8 cellular contexts compared by ENCODE assay signal in the genomic region with DNA sequence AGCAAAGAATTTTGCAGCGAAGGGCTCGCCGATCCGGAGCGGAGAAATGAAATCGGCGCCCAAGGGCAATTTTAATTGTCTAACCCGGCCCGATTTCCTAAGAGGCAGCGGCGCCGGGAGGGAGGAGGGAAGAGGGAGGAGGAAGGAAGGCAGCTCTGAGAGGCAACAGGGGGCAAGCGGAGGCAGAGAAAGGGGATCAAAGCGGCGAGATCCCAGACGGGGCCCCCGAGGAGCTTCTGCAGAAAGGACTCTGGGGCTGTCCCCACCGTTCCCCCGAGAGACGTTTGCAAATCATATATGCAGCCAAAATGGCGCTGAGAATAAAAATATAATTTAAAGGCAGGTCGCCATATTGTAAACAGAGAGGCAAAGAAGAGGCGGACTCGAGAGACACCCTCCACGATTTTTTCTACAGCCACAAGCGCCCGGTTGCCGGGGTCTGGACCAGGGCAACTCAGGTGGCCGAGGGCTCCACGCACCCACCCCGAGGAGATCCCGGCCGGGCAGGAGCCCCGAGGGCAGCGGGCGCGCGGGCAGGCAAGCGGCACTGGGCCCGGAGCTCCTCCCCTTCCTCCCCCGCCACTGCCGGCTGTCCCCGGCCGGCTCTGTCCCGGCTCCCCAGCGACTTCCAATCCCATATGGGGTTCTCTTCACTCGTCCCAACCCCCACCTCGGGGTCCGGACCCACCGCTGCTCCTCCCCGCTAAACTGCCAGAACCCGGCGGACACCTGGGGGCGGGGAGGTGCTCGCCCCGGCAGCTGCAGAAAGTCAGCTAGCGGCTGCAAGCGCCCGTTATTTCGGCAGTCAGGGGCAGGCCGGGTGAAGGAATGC. TPM values are rescaled to one million over a fixed set of nuclear protein-coding genes. Genes with fewer than 3 reads are reported as not detected.
DNase-seq lines count a peak whose midpoint lies in the region; ATAC-seq and TF ChIP-seq lines count a peak whose summit lies in the region.

No MANE protein-coding gene starts in this region.

- POLR2A ChIA-PET in activated CD8-positive, alpha-beta T cell treated with anti-CD3 and anti-CD28 coated beads, Interleukin-2, amount 10 ng/mL, durations not matched to agents 7 days and 5 days (lab: Charles Lee) = interaction anchor here (0.8 to 3.8 kb wide), 14 partner anchors 10 to 345 kb away, joined by 3 to 38 read pairs (median 4); partner anchors contain the start of genes BLTP2, FLOT2, NEK8 and NUFIP2

- DNase-seq in NCI-H510A treated with DMSO at 0.1 percent for 48 hours (lab: John Stamatoyannopoulos, UW) (peak; percentile 85), kidney glomerular epithelial cell (lab: John Stamatoyannopoulos, UW) (no peak)
- DNase-seq in activated CD8-positive, alpha-beta T cell treated with anti-CD3 and anti-CD28 coated beads, Interleukin-2, amount 10 ng/mL, durations not matched to agents 7 days and 5 days = peak; percentile 55
- peak; percentile 28 for DNase-seq in stimulated activated CD8-positive, alpha-beta memory T cell treated with anti-CD3 and anti-CD28 coated beads, Interleukin-15, amount 100 ng/mL, for 24 hours (ENCODE audit: low read depth)

- H3K27ac Mint-ChIP-seq in activated CD8-positive, alpha-beta T cell treated with anti-CD3 and anti-CD28 coated beads, Interleukin-2, amount 10 ng/mL, durations not matched to agents 7 days and 5 days = peak overlapping the region; percentile 95

- no peaks in the 10 kb centered on the region for H3K27me3 Mint-ChIP-seq in activated CD8-positive, alpha-beta T cell treated with anti-CD3 and anti-CD28 coated beads, Interleukin-2, amount 10 ng/mL, durations not matched to agents 7 days and 5 days (ENCODE audit: low read depth)

- WGBS in mesodermal cell (ENCODE audit: insufficient coverage in 2 of 2), 2 experiments = 0% methylated on average over 39 to 51 of the region's 61 CpGs

- no peaks in the 10 kb centered on the region for H3K9me3 ChIP-seq in endocrine pancreas (ENCODE audit: control insufficient read depth, low read length)
- H3K9me3 ChIP-seq in mesodermal cell (ENCODE audit: control insufficient read depth, low read length) = no peaks in the 10 kb centered on the region

- H3K9me3 Mint-ChIP-seq in activated CD8-positive, alpha-beta T cell treated with anti-CD3 and anti-CD28 coated beads, Interleukin-2, amount 10 ng/mL, durations not matched to agents 7 days and 5 days (ENCODE audit: insufficient read depth) = no peaks in the 10 kb centered on the region

- peak overlapping the region; percentile 76 for H3K27ac ChIP-seq in mesodermal cell (ENCODE audit: low read depth, low read length, severe bottlenecking)

- H3K36me3 ChIP-seq in endocrine pancreas (ENCODE audit: control insufficient read depth, insufficient read depth, low read length) = no peaks in the 10 kb centered on the region
- H3K36me3 ChIP-seq in mesodermal cell (ENCODE audit: control insufficient read depth, insufficient read depth, low read length) = peaks cover 39% of the 10 kb centered on the region

- TF ChIP-seq POLR2A in GM18526 (IDR thresholded peaks at IDR 0.05; ENCODE audit: extremely low read depth, insufficient read length) = peak; percentile 21

- no peak for ATAC-seq in activated CD8-positive, alpha-beta T cell treated with anti-CD3 and anti-CD28 coated beads, Interleukin-2, amount 10 ng/mL, durations not matched to agents 7 days and 5 days
- no peak for ATAC-seq in GM19351 (IDR thresholded peaks at IDR 0.05; ENCODE audit: unreplicated experiment)

- H3K4me3 ChIP-seq in endocrine pancreas (ENCODE audit: control insufficient read depth, insufficient read depth, low read length) = peak overlapping the region; percentile 82
- H3K4me3 ChIP-seq in mesodermal cell (ENCODE audit: extremely low read depth, insufficient read depth, low read length, poor library complexity, severe bottlenecking) = peak overlapping the region; percentile 84

- peaks cover 14% of the 10 kb centered on the region for H3K4me1 ChIP-seq in endocrine pancreas (ENCODE audit: control insufficient read depth, insufficient read depth, low read length)
- peaks cover 14% of the 10 kb centered on the region for H3K4me1 ChIP-seq in mesodermal cell (ENCODE audit: control insufficient read depth, insufficient read depth, low read length, poor library complexity, severe bottlenecking)

- peaks cover 38% of the 10 kb centered on the region for H3K4me1 Mint-ChIP-seq in activated CD8-positive, alpha-beta T cell treated with anti-CD3 and anti-CD28 coated beads, Interleukin-2, amount 10 ng/mL, durations not matched to agents 7 days and 5 days (ENCODE audit: low read depth)

- no peaks in the 10 kb centered on the region for H3K27me3 ChIP-seq in endocrine pancreas (ENCODE audit: control insufficient read depth, insufficient read depth, low read length)

- CTCF ChIA-PET in activated CD8-positive, alpha-beta T cell treated with anti-CD3 and anti-CD28 coated beads, Interleukin-2, amount 10 ng/mL, durations not matched to agents 7 days and 5 days (lab: Charles Lee) = interaction anchor here (0.8 to 6.3 kb wide), 26 partner anchors 12 to 305 kb away, joined by 3 to 47 read pairs (median 4); partner anchors contain the start of genes DHRS13, NEK8, TLCD1 and TRAF4

- peaks cover 42% of the 10 kb centered on the region for H3K36me3 Mint-ChIP-seq in activated CD8-positive, alpha-beta T cell treated with anti-CD3 and anti-CD28 coated beads, Interleukin-2, amount 10 ng/mL, durations not matched to agents 7 days and 5 days (ENCODE audit: low read depth)

- peak overlapping the region; percentile 95 for H3K4me3 Mint-ChIP-seq in activated CD8-positive, alpha-beta T cell treated with anti-CD3 and anti-CD28 coated beads, Interleukin-2, amount 10 ng/mL, durations not matched to agents 7 days and 5 days

- peak overlapping the region; percentile 90 for H3K9ac ChIP-seq in endocrine pancreas (ENCODE audit: control insufficient read depth, insufficient read depth, low read length)

RNA-seq across cellular contexts. Expression of gene PHF12, which starts 1.9 kb away (rescaled TPM):
- 10 to 100 TPM; 66.5 to 67.4 TPM for total RNA-seq in activated CD8-positive, alpha-beta T cell treated with anti-CD3 and anti-CD28 coated beads, Interleukin-2, amount 10 ng/mL, durations not matched to agents 7 days and 5 days
- polyA plus RNA-seq in mesodermal cell (2013, experiment 1 of 2) = 30.1 TPM
- polyA plus RNA-seq in mesodermal cell (2013, experiment 2 of 2) = 31.0 TPM

RNA-seq across cellular contexts. Expression of gene DHRS13, which starts 46.5 kb away (rescaled TPM):
- 10 to 100 TPM; 29.2 to 29.3 TPM for total RNA-seq in activated CD8-positive, alpha-beta T cell treated with anti-CD3 and anti-CD28 coated beads, Interleukin-2, amount 10 ng/mL, durations not matched to agents 7 days and 5 days
- polyA plus RNA-seq in mesodermal cell (2013, experiment 1 of 2) = 11.0 TPM
- 8.4 TPM for polyA plus RNA-seq in mesodermal cell (2013, experiment 2 of 2)

RNA-seq across cellular contexts. Expression of gene FLOT2, which starts 51.9 kb away (rescaled TPM):
- 100 to 1,000 TPM; 197 to 198 TPM for total RNA-seq in activated CD8-positive, alpha-beta T cell treated with anti-CD3 and anti-CD28 coated beads, Interleukin-2, amount 10 ng/mL, durations not matched to agents 7 days and 5 days
- polyA plus RNA-seq in mesodermal cell (2013, experiment 1 of 2) = 113 TPM
- polyA plus RNA-seq in mesodermal cell (2013, experiment 2 of 2) = 99.1 TPM

RNA-seq across cellular contexts. Expression of gene SEZ6, which starts 56.4 kb away (rescaled TPM):
- total RNA-seq in activated CD8-positive, alpha-beta T cell treated with anti-CD3 and anti-CD28 coated beads, Interleukin-2, amount 10 ng/mL, durations not matched to agents 7 days and 5 days = not detected
- 0.81 TPM for polyA plus RNA-seq in mesodermal cell (2013, experiment 1 of 2)
- 0.35 TPM for polyA plus RNA-seq in mesodermal cell (2013, experiment 2 of 2)
